In the genomic region with DNA sequence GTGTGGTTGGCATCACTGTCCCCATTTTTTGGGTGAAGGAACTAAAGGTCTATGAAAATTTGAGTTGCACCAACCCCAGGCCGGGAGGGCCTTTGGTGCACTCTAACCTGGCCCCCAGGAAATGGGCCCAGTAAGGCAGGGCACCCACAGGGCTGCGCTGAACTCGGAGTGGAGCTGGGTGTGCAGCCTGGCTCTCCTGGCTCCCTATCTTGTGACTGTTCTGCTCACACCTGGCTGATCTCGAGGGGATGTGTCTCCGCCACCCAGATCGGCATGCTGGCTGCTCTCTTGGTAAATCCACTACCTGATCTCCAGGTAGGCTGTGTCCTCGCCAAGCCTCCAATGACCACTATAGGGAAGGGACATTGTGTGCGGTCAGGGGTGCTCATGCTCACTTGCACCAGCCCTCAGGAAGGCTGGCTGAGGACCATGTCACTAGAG, we compare ENCODE assay signal across 26 cellular contexts.
"Had no signal": no experiment of that assay in that cellular context is flagged by ENCODE, and none has a peak within 500 bp of the region (broad histone marks: within the 10 kb centered on the region; RNA-seq: fewer than 3 reads in every experiment).

No MANE protein-coding gene starts in this region.

- H3K36me3 Mint-ChIP-seq: naive thymus-derived CD4-positive, alpha-beta T cell had no signal

- H3K9me3 ChIP-seq: gastrocnemius medialis, left lung, pancreas, right lobe of liver, suprapubic skin, transverse colon had no signal

- DNase-seq: cortex of kidney; effector CD4-positive, alpha-beta T cell; foreskin fibroblast; gastrocnemius medialis; left cardiac atrium; left lung; mesenchymal stem cell; midbrain; naive thymus-derived CD4-positive, alpha-beta T cell; occipital lobe; pancreas; retina; right lobe of liver; small intestine; stimulated activated CD4-positive, alpha-beta T cell treated with anti-CD3 and anti-CD28 coated beads, Interleukin-12 subunit alpha, Interleukin-12 subunit beta, amount 100 ng/mL, for 4 hours; stimulated activated CD4-positive, alpha-beta T cell treated with anti-CD3 and anti-CD28 coated beads, Interleukin-1b, Interleukin-23, amount 100 ng/mL, for 48 hours; stimulated activated CD4-positive, alpha-beta T cell treated with anti-CD3 and anti-CD28 coated beads, Interleukin-4, amount 100 ng/mL, for 1 hour; stimulated activated CD8-positive, alpha-beta memory T cell treated with anti-CD3 and anti-CD28 coated beads, Interleukin-4, amount 100 ng/mL, for 48 hours; stimulated activated naive CD4-positive, alpha-beta T cell; stimulated activated naive CD8-positive, alpha-beta T cell treated with anti-CD3 and anti-CD28 coated beads, Interleukin-15, amount 100 ng/mL, for 72 hours; transverse colon had no signal

- H3K4me1 ChIP-seq: left lung, pancreas, right lobe of liver, suprapubic skin, transverse colon had no signal

- H3K4me3 Mint-ChIP-seq: endodermal cell; naive thymus-derived CD4-positive, alpha-beta T cell; nephron; stimulated activated naive CD8-positive, alpha-beta T cell treated with anti-CD3 and anti-CD28 coated beads, Interleukin-15, amount 100 ng/mL, for 72 hours had no signal

- H3K27me3 ChIP-seq: gastrocnemius medialis, pancreas, right lobe of liver, transverse colon had no signal

- H3K4me3 ChIP-seq: gastrocnemius medialis, left lung, pancreas, right lobe of liver, suprapubic skin, transverse colon had no signal

- H3K27ac Mint-ChIP-seq: endodermal cell; naive thymus-derived CD4-positive, alpha-beta T cell; nephron; stimulated activated naive CD8-positive, alpha-beta T cell treated with anti-CD3 and anti-CD28 coated beads, Interleukin-15, amount 100 ng/mL, for 72 hours had no signal

- H3K27ac ChIP-seq: epithelial cell of prostate, gastrocnemius medialis, left lung, pancreas, right lobe of liver, suprapubic skin, transverse colon had no signal

- H3K36me3 ChIP-seq: gastrocnemius medialis, left lung, pancreas, right lobe of liver, suprapubic skin, transverse colon had no signal

- FAIRE-seq: pancreas, small intestine had no signal

- ATAC-seq: esophagus mucosa; gastrocnemius medialis; left cardiac atrium; left lung; naive thymus-derived CD4-positive, alpha-beta T cell; pancreas; right lobe of liver; stimulated activated naive CD8-positive, alpha-beta T cell treated with anti-CD3 and anti-CD28 coated beads, Interleukin-15, amount 100 ng/mL, for 72 hours had no signal

- H3K4me1 Mint-ChIP-seq: stimulated activated naive CD8-positive, alpha-beta T cell treated with anti-CD3 and anti-CD28 coated beads, Interleukin-15, amount 100 ng/mL, for 72 hours had no signal

- H3K9me3 Mint-ChIP-seq: endodermal cell; nephron; stimulated activated naive CD8-positive, alpha-beta T cell treated with anti-CD3 and anti-CD28 coated beads, Interleukin-15, amount 100 ng/mL, for 72 hours had no signal
